ENCODE assay signal across 8 cellular contexts in the genomic region with DNA sequence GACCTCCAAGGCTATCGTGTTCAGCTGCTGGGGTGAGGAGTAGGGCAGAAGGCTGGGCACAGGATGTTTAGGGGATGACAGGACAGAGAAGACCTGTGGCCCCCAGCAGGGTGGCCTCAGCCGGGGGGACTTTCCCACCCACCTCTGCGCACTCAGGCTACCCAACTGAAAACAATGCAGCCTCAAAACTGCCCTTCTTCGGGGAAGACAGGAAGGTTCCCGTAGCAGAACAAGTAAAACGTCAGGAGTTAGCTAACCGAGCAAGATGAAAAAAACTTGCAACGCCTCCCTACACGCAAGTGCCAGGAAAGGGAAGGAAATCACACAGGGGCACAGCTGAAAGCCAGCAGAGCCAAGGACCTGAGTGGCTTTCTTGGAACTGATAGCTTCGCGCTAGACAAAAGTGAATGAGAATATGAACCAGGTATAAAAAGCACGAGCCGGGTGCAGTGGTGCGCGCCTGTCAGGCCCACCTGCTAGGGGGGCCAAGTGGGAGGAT. TPM values are rescaled to one million over a fixed set of nuclear protein-coding genes. Genes with fewer than 3 reads are reported as not detected.
DNase-seq lines count a peak whose midpoint lies in the region; ATAC-seq and TF ChIP-seq lines count a peak whose summit lies in the region.
"Had no signal": no experiment of that assay in that cellular context is flagged by ENCODE, and none has a peak within 500 bp of the region (broad histone marks: within the 10 kb centered on the region; RNA-seq: fewer than 3 reads in every experiment).

No MANE protein-coding gene starts in this region.

- H3K9me3 ChIP-seq in RWPE2 (ENCODE audit: severe bottlenecking) (no peaks in the 10 kb centered on the region), esophagus muscularis mucosa (no peaks in the 10 kb centered on the region)

- H3K4me1 Mint-ChIP-seq in stimulated activated effector memory CD8-positive, alpha-beta T cell treated with anti-CD3 and anti-CD28 coated beads, Interleukin-12 subunit alpha, Interleukin-12 subunit beta, amount 100 ng/mL, for 72 hours: peaks cover 38% of the 10 kb centered on the region
- no peaks in the 10 kb centered on the region for H3K4me1 Mint-ChIP-seq in type B pancreatic cell (ENCODE audit: unreplicated experiment)

- no peak for TF ChIP-seq CTCF in RWPE2 (IDR thresholded peaks at IDR 0.05; ENCODE audit: poor library complexity, severe bottlenecking)
- TF ChIP-seq CTCF in esophagus muscularis mucosa (IDR thresholded peaks at IDR 0.05): no peak
- no peak for TF ChIP-seq CTCF in type B pancreatic cell (conservative IDR thresholded peaks at IDR 0.05)

- no peak overlapping the region for H3K4me3 ChIP-seq in RWPE2 (ENCODE audit: severe bottlenecking)
- no peak overlapping the region for H3K4me3 ChIP-seq in esophagus muscularis mucosa

- 61% methylated on average over 14 of the region's 15 CpGs for WGBS in esophagus muscularis mucosa

- H3K36me3 ChIP-seq in RWPE2 (ENCODE audit: low read depth) (no peaks in the 10 kb centered on the region), esophagus muscularis mucosa (no peaks in the 10 kb centered on the region)

- H3K27ac Mint-ChIP-seq in stimulated activated effector memory CD8-positive, alpha-beta T cell treated with anti-CD3 and anti-CD28 coated beads, Interleukin-12 subunit alpha, Interleukin-12 subunit beta, amount 100 ng/mL, for 72 hours: peak overlapping the region; percentile 98
- no peak overlapping the region for H3K27ac Mint-ChIP-seq in type B pancreatic cell

- H3K27me3 ChIP-seq in RWPE2 (ENCODE audit: insufficient read depth, poor library complexity, severe bottlenecking): no peaks in the 10 kb centered on the region
- H3K27me3 ChIP-seq in esophagus muscularis mucosa: peaks cover 0 to 6% (median 0%) of the 10 kb centered on the region in 4 donors

- peak; percentile 52 for ATAC-seq in GM21528 (IDR thresholded peaks at IDR 0.05; ENCODE audit: low FRiP score, unreplicated experiment)
- ATAC-seq in RWPE2 (ENCODE audit: low read depth): peak; percentile 32; the same call in 1 of the 3 replicates
- peak; percentile 93 for ATAC-seq in stimulated activated effector memory CD8-positive, alpha-beta T cell treated with anti-CD3 and anti-CD28 coated beads, Interleukin-12 subunit alpha, Interleukin-12 subunit beta, amount 100 ng/mL, for 72 hours
- ATAC-seq in GM18498 (IDR thresholded peaks at IDR 0.05; ENCODE audit: unreplicated experiment): no peak
- ATAC-seq: HCT116 had no signal

- peak overlapping the region; percentile 78 for H3K4me3 Mint-ChIP-seq in stimulated activated effector memory CD8-positive, alpha-beta T cell treated with anti-CD3 and anti-CD28 coated beads, Interleukin-12 subunit alpha, Interleukin-12 subunit beta, amount 100 ng/mL, for 72 hours
- H3K4me3 Mint-ChIP-seq in type B pancreatic cell: no peak overlapping the region

- H3K4me1 ChIP-seq in RWPE2 (ENCODE audit: insufficient read depth, poor library complexity, severe bottlenecking) (no peaks in the 10 kb centered on the region), esophagus muscularis mucosa (peaks cover 0 to 3% (median 0%) of the 10 kb centered on the region in 4 donors)

- intact Hi-C loops in esophagus muscularis mucosa (cut with DNase I): no loop called here

- peaks cover 32% of the 10 kb centered on the region for H3K36me3 Mint-ChIP-seq in stimulated activated effector memory CD8-positive, alpha-beta T cell treated with anti-CD3 and anti-CD28 coated beads, Interleukin-12 subunit alpha, Interleukin-12 subunit beta, amount 100 ng/mL, for 72 hours
- H3K36me3 Mint-ChIP-seq in type B pancreatic cell: no peaks in the 10 kb centered on the region

- no peaks in the 10 kb centered on the region for H3K27me3 Mint-ChIP-seq in type B pancreatic cell

- TF ChIP-seq POLR2A in esophagus muscularis mucosa (IDR thresholded peaks at IDR 0.05; ENCODE audit: low read depth): no peak

- no peak overlapping the region for H3K27ac ChIP-seq in RWPE2 (ENCODE audit: poor library complexity, severe bottlenecking)
- H3K27ac ChIP-seq in esophagus muscularis mucosa (replicated peaks in 1 of 4): peak overlapping the region; percentile 28 to 63 (median 39)

- peak; percentile 83 for TF ChIP-seq EP300 in esophagus muscularis mucosa (IDR thresholded peaks at IDR 0.05)

- no peaks in the 10 kb centered on the region for H3K9me3 Mint-ChIP-seq in stimulated activated effector memory CD8-positive, alpha-beta T cell treated with anti-CD3 and anti-CD28 coated beads, Interleukin-12 subunit alpha, Interleukin-12 subunit beta, amount 100 ng/mL, for 72 hours
- H3K9me3 Mint-ChIP-seq in type B pancreatic cell: peaks cover 3% of the 10 kb centered on the region

- DNase-seq in RWPE2 (ENCODE audit: low spot score) (no peak), esophagus muscularis mucosa (ENCODE audit: extremely low spot score) (no peak), type B pancreatic cell (ENCODE audit: extremely low spot score, unreplicated experiment) (no peak), NCI-H82 (lab: John Stamatoyannopoulos, UW) (no peak)
- DNase-seq in stimulated activated effector memory CD8-positive, alpha-beta T cell treated with anti-CD3 and anti-CD28 coated beads, Interleukin-12 subunit alpha, Interleukin-12 subunit beta, amount 100 ng/mL, for 72 hours (ENCODE audit: low spot score in 2 of 2): peak in 1 of 2 donors; percentile 90

RNA-seq across cellular contexts. Expression of a gene that starts 38.4 kb away (rescaled TPM):
- total RNA-seq in esophagus muscularis mucosa (10 to 100 TPM; 39.0 to 84.0 (median 80.3) TPM), type B pancreatic cell (ENCODE audit: low replicate concordance) (37.7 and 62.1 TPM in 2 replicates)

RNA-seq across cellular contexts. Expression of a gene that starts 54.3 kb away (rescaled TPM):
- total RNA-seq in esophagus muscularis mucosa: 10 to 100 TPM; 26.1 to 41.9 (median 34.0) TPM
- total RNA-seq in type B pancreatic cell (ENCODE audit: low replicate concordance): 3.1 TPM in 2 replicates
